18 cellular contexts compared by ENCODE assay signal in genomic region chr1:5720045-5720444, GRCh38.
DNase-seq lines count a peak whose midpoint lies in the region; ATAC-seq, FAIRE-seq and TF ChIP-seq lines count a peak whose summit lies in the region.
"Had no signal": no experiment of that assay in that cellular context is flagged by ENCODE, and none has a peak within 500 bp of the region (broad histone marks: within the 10 kb centered on the region; RNA-seq: fewer than 3 reads in every experiment).

No MANE protein-coding gene starts in this region.

- 0 out of 2 replicates have a peak overlapping the region, but pooled peaks have one; percentile 35 for H2BK5ac ChIP-seq in H1 (ENCODE audit: low read depth, low read length)

- H3K14ac ChIP-seq in H1 (ENCODE audit: insufficient read length), result no peak overlapping the region

- no peak overlapping the region for H2AK5ac ChIP-seq in H1 (ENCODE audit: low read depth, low read length)

- no peaks in the 10 kb centered on the region for H3K23me2 ChIP-seq in H1 (ENCODE audit: low read depth, low read length)

- H3K4ac ChIP-seq in H1 (replicated peaks; ENCODE audit: insufficient read length, low read depth, low read length), result no peak overlapping the region

- POLR2A ChIA-PET in H1 (lab: Charles Lee; ENCODE audit: partially characterized antibody), result no interaction called here

- no peak for TF ChIP-seq EP300 in H1 (IDR thresholded peaks at IDR 0.05; ENCODE audit: borderline replicate concordance in 1 of 2, low read depth in 2 of 2, low read length in 2 of 2)

- H4K5ac ChIP-seq in H1 (ENCODE audit: insufficient read length, low read depth, low read length), result no peak overlapping the region

- H3K4me1 ChIP-seq in BLaER1 (peaks cover 73% of the 10 kb centered on the region), H1 (replicated peaks in 1 of 4; ENCODE audit: control insufficient read depth in 3 of 4, insufficient read depth in 4 of 4, low read length in 3 of 4) (peaks cover 3 to 18% (median 13%) of the 10 kb centered on the region in 4 experiments)
- H3K4me1 ChIP-seq in BLaER1 treated with 17β-estradiol and CSF1 and Interleukin-3, amounts not matched to agents 10 nM and 100 nM, result peaks cover 37 to 72% (median 60%) of the 10 kb centered on the region in 10 experiments

- H2BK12ac ChIP-seq in H1 (ENCODE audit: low read depth, low read length), result peak overlapping the region; percentile 50; the same call in 1 of the 2 replicates

- H3K36me3 ChIP-seq in BLaER1 (no peaks in the 10 kb centered on the region), H1 (ENCODE audit: control insufficient read depth in 2 of 4, insufficient read depth in 4 of 4, low read length in 3 of 4) (no peaks in the 10 kb centered on the region)
- no peaks in the 10 kb centered on the region; a peak in 1 of 22 replicates for H3K36me3 ChIP-seq in BLaER1 treated with 17β-estradiol and CSF1 and Interleukin-3, amounts not matched to agents 10 nM and 100 nM

- intact Hi-C loops in sciatic nerve (cut with DNase I), result no loop called here

- H3K27ac ChIP-seq in BLaER1 (peak overlapping the region; percentile 94), H1 (ENCODE audit: low read depth, low read length) (no peak overlapping the region)
- H3K27ac ChIP-seq in BLaER1 treated with 17β-estradiol and CSF1 and Interleukin-3, amounts not matched to agents 10 nM and 100 nM, result peak overlapping the region in 5 of 11 experiments; percentile 86 to 96 (median 90); a peak in 7 of 22 replicates
- H3K27ac ChIP-seq: KMS-11 had no signal

- TF ChIP-seq CTCF in H1 (IDR thresholded peaks at IDR 0.05; ENCODE audit: control extremely low read depth in 1 of 3, insufficient read depth in 1 of 3, low read depth in 1 of 3, low read length in 3 of 3), result no peak

- H2BK120ac ChIP-seq in H1 (replicated peaks; ENCODE audit: low read depth, low read length), result no peak overlapping the region

- H4K91ac ChIP-seq in H1 (replicated peaks; ENCODE audit: insufficient read length, low read length), result no peak overlapping the region

- 83% methylated on average over 8 of the region's 8 CpGs; no CpG with 5 or more reads in 1 of the 2 experiments for WGBS in H1 (ENCODE audit: extremely low coverage in 1 of 2, insufficient coverage in 1 of 2, insufficient read length in 1 of 2, insufficient replicate concordance in 2 of 2, low coverage in 1 of 2, low lambda C conversion rate in 2 of 2, missing lambda C conversion rate in 1 of 2), 2 experiments

- no peaks in the 10 kb centered on the region for H3K79me2 ChIP-seq in H1 (ENCODE audit: control insufficient read depth in 1 of 2, insufficient read depth in 2 of 2, low read length in 2 of 2)

- ATAC-seq in sciatic nerve (no peak), GM19455 (IDR thresholded peaks at IDR 0.05; ENCODE audit: unreplicated experiment) (no peak), HG02970 (IDR thresholded peaks at IDR 0.05; ENCODE audit: low FRiP score, unreplicated experiment) (no peak)
- ATAC-seq: PC-3 had no signal

- CTCF ChIA-PET in H1 (lab: Charles Lee; ENCODE audit: partially characterized antibody), result interaction anchor here (0.5 to 8.8 kb wide), 12 partner anchors 9 to 210 kb away, joined by 3 to 40 read pairs (median 4); no protein-coding TSS in a partner anchor

- no peaks in the 10 kb centered on the region for H3K79me1 ChIP-seq in H1 (ENCODE audit: low read depth, low read length)

- FAIRE-seq in H1 (lab: Jason Lieb, UNC), result no peak
- FAIRE-seq: GM12892, H54 had no signal

- H2BK15ac ChIP-seq in H1 (ENCODE audit: low read length), result no peak overlapping the region

- no peak overlapping the region; the same call in 1 of the 2 replicates for H4K8ac ChIP-seq in H1 (ENCODE audit: extremely low read depth, insufficient read depth, low read length)

- no peak for TF ChIP-seq RAD21 in H1 (IDR thresholded peaks at IDR 0.05 in 1 of 2, conservative IDR thresholded peaks at IDR 0.05 in 1 of 2; ENCODE audit: low read depth in 2 of 2, low read length in 2 of 2)

- H3K9me3 ChIP-seq in BLaER1, result peaks cover 20% of the 10 kb centered on the region
- peaks cover 17 to 36% (median 29%) of the 10 kb centered on the region in 11 experiments for H3K9me3 ChIP-seq in BLaER1 treated with 17β-estradiol and CSF1 and Interleukin-3, amounts not matched to agents 10 nM and 100 nM (replicated peaks in 1 of 11)
- peaks cover 6 to 9% of the 10 kb centered on the region in 2 experiments; a peak in 2 of 4 replicates for H3K9me3 ChIP-seq in H1 (ENCODE audit: insufficient read depth in 2 of 2, low read depth in 1 of 2, low read length in 1 of 2)

- H4K20me1 ChIP-seq in BLaER1 (no peaks in the 10 kb centered on the region), H1 (replicated peaks in 1 of 2; ENCODE audit: control insufficient read depth in 1 of 2, insufficient read depth in 2 of 2, low read length in 2 of 2) (no peaks in the 10 kb centered on the region)
- H4K20me1 ChIP-seq in BLaER1 treated with 17β-estradiol and CSF1 and Interleukin-3, amounts not matched to agents 10 nM and 100 nM, result no peaks in the 10 kb centered on the region

- H3K56ac ChIP-seq in H1 (replicated peaks; ENCODE audit: insufficient read length, low read depth, low read length), result no peak overlapping the region

- TF ChIP-seq POLR2A in H1 (IDR thresholded peaks at IDR 0.05; ENCODE audit: control extremely low read depth in 1 of 2, low read depth in 2 of 2, low read length in 2 of 2), result no peak

- no peak overlapping the region for H2AFZ ChIP-seq in H1 (ENCODE audit: low read length)

- H3K4me2 ChIP-seq in BLaER1 (peak overlapping the region; percentile 92), H1 (ENCODE audit: insufficient read depth in 1 of 2, low read depth in 2 of 2, low read length in 2 of 2) (no peak overlapping the region)
- peak overlapping the region in 9 of 11 experiments; percentile 88 to 97 (median 92); a peak in 18 of 22 replicates for H3K4me2 ChIP-seq in BLaER1 treated with 17β-estradiol and CSF1 and Interleukin-3, amounts not matched to agents 10 nM and 100 nM
- H3K4me2 ChIP-seq: KMS-11 had no signal

- no peak overlapping the region for H3K18ac ChIP-seq in H1 (ENCODE audit: extremely low read depth, low read length)

- H3K9ac ChIP-seq in BLaER1 (peak overlapping the region; percentile 35; the same call in 1 of the 2 replicates), H1 (replicated peaks in 1 of 4; ENCODE audit: extremely low read depth in 1 of 4, low read depth in 3 of 4, low read length in 3 of 4) (no peak overlapping the region)
- peak overlapping the region in 3 of 11 experiments; percentile 15 to 81 (median 18); a peak in 1 of 22 replicates for H3K9ac ChIP-seq in BLaER1 treated with 17β-estradiol and CSF1 and Interleukin-3, amounts not matched to agents 10 nM and 100 nM
- H3K9ac ChIP-seq: KMS-11 had no signal

- no peak overlapping the region for H3K4me3 ChIP-seq in BLaER1
- no peak overlapping the region; a peak in 1 of 20 replicates for H3K4me3 ChIP-seq in BLaER1 treated with 17β-estradiol and CSF1 and Interleukin-3, amounts not matched to agents 10 nM and 100 nM
- H3K4me3 ChIP-seq in H1 (ENCODE audit: extremely low read depth in 1 of 4, insufficient read depth in 2 of 4, low read depth in 3 of 4, low read length in 4 of 4), result no peak overlapping the region

- no peak overlapping the region for H2BK20ac ChIP-seq in H1 (ENCODE audit: low read length)

- no peak overlapping the region for H3K23ac ChIP-seq in H1 (ENCODE audit: insufficient read length)

- no peak for DNase-seq in H1 (ENCODE audit: low read depth in 1 of 2, low spot score in 2 of 2)
- peak; percentile 28 for DNase-seq in sciatic nerve (ENCODE audit: low spot score)
- no peak for DNase-seq in superior temporal gyrus (ENCODE audit: extremely low spot score)
- DNase-seq: Calu3; NCI-H1048; NCI-H2029 treated with DMSO at 0.1 percent for 48 hours; NCI-H446 treated with DMSO at 0.1 percent for 48 hours; NCI-H526; NK-92 treated with Interleukin-12 subunit alpha and Interleukin-12 subunit beta, amount 100 ng/mL, for 24 hours; PC-3; SHP77 treated with DMSO at 0.1 percent for 48 hours had no signal

- H3K27me3 ChIP-seq in BLaER1, result no peaks in the 10 kb centered on the region
- peaks cover 0 to 29% (median 0%) of the 10 kb centered on the region in 11 experiments; a peak in 3 of 22 replicates for H3K27me3 ChIP-seq in BLaER1 treated with 17β-estradiol and CSF1 and Interleukin-3, amounts not matched to agents 10 nM and 100 nM
- peaks cover 0 to 2% (median 0%) of the 10 kb centered on the region in 4 experiments; a peak in 3 of 7 replicates for H3K27me3 ChIP-seq in H1 (replicated peaks in 1 of 4; ENCODE audit: control insufficient read depth in 3 of 4, extremely low read depth in 1 of 4, insufficient read depth in 3 of 4, low read length in 3 of 4)

TF ChIP-seq in H1, 55 proteins besides CTCF, POLR2A, EP300 and RAD21:
- TF ChIP-seq KDM5A (IDR thresholded peaks at IDR 0.05; ENCODE audit: low read length) (no peak), ZNF274 (IDR thresholded peaks at IDR 0.05; ENCODE audit: borderline replicate concordance, extremely low read depth, low read length) (no peak), RXRA (IDR thresholded peaks at IDR 0.05; ENCODE audit: insufficient read depth, low read depth, low read length) (no peak), TAF1 (IDR thresholded peaks at IDR 0.05; ENCODE audit: low read depth, low read length) (no peak)

Comparison
In these comparisons a context has a peak if more than half of its experiments do, and no peak if none do; other contexts are left out.
1. H3K4me2 ChIP-seq: peak in BLaER1 (single experiment) and BLaER1 treated with 17β-estradiol and CSF1 and Interleukin-3, amounts not matched to agents 10 nM and 100 nM (9 of 11); none in H1 (0 of 2).